In the genomic region with DNA sequence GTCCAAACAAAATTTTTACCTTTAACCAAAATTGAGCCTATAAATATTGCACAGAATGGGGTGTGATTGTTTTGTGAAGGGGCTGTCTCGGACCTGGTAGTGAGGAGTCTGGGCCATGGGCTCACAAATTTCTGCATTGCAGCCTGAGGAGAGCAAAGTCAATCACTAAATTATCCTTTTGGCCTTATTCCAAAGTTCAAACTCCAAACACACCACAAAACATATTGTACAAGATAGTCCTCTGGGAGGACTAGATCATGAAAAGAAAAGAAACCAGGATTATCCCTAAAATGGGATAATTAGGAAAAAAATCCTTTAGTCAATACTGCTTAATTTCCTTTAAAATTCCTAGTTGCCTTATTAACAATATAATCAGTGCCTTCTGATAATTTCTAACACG, we compare ENCODE assay signal across 19 cellular contexts.
"Had no signal": no experiment of that assay in that cellular context is flagged by ENCODE, and none has a peak within 500 bp of the region (broad histone marks: within the 10 kb centered on the region; RNA-seq: fewer than 3 reads in every experiment).

No MANE protein-coding gene starts in this region.

- H3K36me3 ChIP-seq: heart right ventricle, spleen, suprapubic skin, tibial artery, upper lobe of right lung, WERI-Rb-1 had no signal

- H3K27ac ChIP-seq: foreskin keratinocyte, heart right ventricle, spleen, suprapubic skin, tibial artery, upper lobe of right lung, WERI-Rb-1 had no signal

- H3K4me1 ChIP-seq: foreskin keratinocyte, heart right ventricle, spleen, suprapubic skin, upper lobe of right lung had no signal

- H3K27me3 ChIP-seq: upper lobe of right lung had no signal

- ATAC-seq: activated CD4-positive, CD25-positive, alpha-beta regulatory T cell treated with anti-CD3 and anti-CD28 coated beads, Interleukin-2, amount 50 U/mL, for 24 hours; activated naive CD8-positive, alpha-beta T cell treated with anti-CD3 and anti-CD28 coated beads, Interleukin-2, amount 50 U/mL, for 24 hours; esophagus mucosa; foreskin keratinocyte; heart right ventricle; left ventricle myocardium superior; mucosa of descending colon; right cardiac atrium had no signal

- DNase-seq: activated CD4-positive, alpha-beta T cell treated with anti-CD3 and anti-CD28 coated beads for 48 hours; activated CD4-positive, alpha-beta T cell treated with anti-CD3 and anti-CD28 coated beads, Interleukin-2, amount 50 U/mL, for 48 hours; activated CD8-positive, alpha-beta memory T cell treated with anti-CD3 and anti-CD28 coated beads, Interleukin-2, amount 50 U/mL, for 4 hours; activated naive CD8-positive, alpha-beta T cell treated with anti-CD3 and anti-CD28 coated beads, Interleukin-2, amount 50 U/mL, for 24 hours; activated T-cell treated with anti-CD3 and anti-CD28 coated beads, Interleukin-2, amount 50 U/mL, for 24 hours; heart right ventricle; left ventricle myocardium superior; mucosa of descending colon; right cardiac atrium; spleen; stimulated activated naive CD4-positive, alpha-beta T cell; T-helper 9 cell; tibial artery; upper lobe of right lung; WERI-Rb-1 had no signal

- H3K9me3 ChIP-seq: mucosa of descending colon, spleen, suprapubic skin, upper lobe of right lung had no signal

- H3K4me3 ChIP-seq: heart right ventricle, mucosa of descending colon, spleen, suprapubic skin, tibial artery, upper lobe of right lung had no signal
